8 cellular contexts compared by ENCODE assay signal in the genomic region with DNA sequence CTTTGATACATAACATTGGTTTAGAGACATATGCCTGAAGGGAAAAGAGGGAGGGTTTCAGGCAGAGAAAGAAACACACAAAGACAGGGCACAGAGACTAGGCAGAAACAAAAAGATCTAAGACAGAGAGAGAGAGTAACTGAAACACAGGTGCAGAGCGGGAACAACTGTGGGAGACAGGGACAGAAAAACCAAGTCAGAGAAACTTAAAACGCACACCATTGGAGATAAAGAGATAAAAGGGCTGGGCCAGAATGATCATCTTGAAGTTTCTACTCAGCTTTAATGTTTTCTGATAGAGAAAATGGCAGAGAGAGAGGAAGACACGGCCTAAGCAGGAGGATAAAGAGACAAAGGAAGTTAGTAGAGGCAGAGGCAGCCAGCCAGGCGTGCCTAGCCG. TPM values are rescaled to one million over a fixed set of nuclear protein-coding genes. Genes with fewer than 3 reads are reported as not detected.
A peak's percentile ranks its signal among the peaks of the same experiment; 100 is the strongest.
DNase-seq lines count a peak whose midpoint lies in the region; ATAC-seq and TF ChIP-seq lines count a peak whose summit lies in the region.

No MANE protein-coding gene starts in this region.

- WGBS in neuronal stem cell (ENCODE audit: extremely low coverage in 2 of 2, insufficient read length in 2 of 2, insufficient replicate concordance in 1 of 2), 2 donors, result no CpG with 5 or more reads among the region's 5 CpGs

- no peak overlapping the region for H2BK12ac ChIP-seq in neuronal stem cell (ENCODE audit: low read length)

- H2BK120ac ChIP-seq in neuronal stem cell (ENCODE audit: low read depth, low read length), result no peak overlapping the region

- no peaks in the 10 kb centered on the region for H3K27me3 ChIP-seq in CD8-positive, alpha-beta T cell (ENCODE audit: insufficient read depth, low read length)
- no peaks in the 10 kb centered on the region for H3K27me3 ChIP-seq in Loucy (ENCODE audit: insufficient read depth, low read length, poor library complexity, severe bottlenecking)
- no peaks in the 10 kb centered on the region for H3K27me3 ChIP-seq in neuronal stem cell (ENCODE audit: control insufficient read depth in 3 of 3, insufficient read depth in 3 of 3, low read depth in 1 of 3, low read length in 3 of 3)

- H3K79me2 ChIP-seq in Loucy (ENCODE audit: insufficient read depth, low read length), result peaks cover 25% of the 10 kb centered on the region

- no peak overlapping the region for H3K27ac ChIP-seq in CD8-positive, alpha-beta T cell (ENCODE audit: low read depth, low read length)
- no peak overlapping the region for H3K27ac ChIP-seq in neuronal stem cell (replicated peaks; ENCODE audit: low read length)

- peak overlapping the region; percentile 39 for H3K27ac Mint-ChIP-seq in CD8-positive, alpha-beta T cell
- H3K27ac Mint-ChIP-seq in dendritic cell treated with granulocyte-macrophage colony-stimulating factor and Interleukin-4, amounts not matched to agents 40 ng/mL and 50 ng/mL, for 4 days, result peak overlapping the region; percentile 62

- no peak overlapping the region for H4K91ac ChIP-seq in neuronal stem cell (ENCODE audit: low read depth, low read length, poor library complexity)

- peak overlapping the region; percentile 67 for H3K4me3 ChIP-seq in CD8-positive, alpha-beta T cell (ENCODE audit: low read depth, low read length)
- H3K4me3 ChIP-seq in Loucy (ENCODE audit: low read length, poor library complexity, severe bottlenecking), result peak overlapping the region; percentile 86
- peak overlapping the region; percentile 50 to 71 for H3K4me3 ChIP-seq in neuronal stem cell (ENCODE audit: low read length in 2 of 2)

- H2AK5ac ChIP-seq in neuronal stem cell (ENCODE audit: low read depth, low read length), result no peak overlapping the region

- no peak for TF ChIP-seq CTCF in CD8-positive, alpha-beta T cell (IDR thresholded peaks at IDR 0.05)
- no peak for TF ChIP-seq CTCF in Loucy (conservative IDR thresholded peaks at IDR 0.05; ENCODE audit: low read length)

- H3K36me3 Mint-ChIP-seq in CD8-positive, alpha-beta T cell, result no peaks in the 10 kb centered on the region
- no peaks in the 10 kb centered on the region for H3K36me3 Mint-ChIP-seq in dendritic cell treated with granulocyte-macrophage colony-stimulating factor and Interleukin-4, amounts not matched to agents 40 ng/mL and 50 ng/mL, for 4 days (ENCODE audit: low read depth)

- no peaks in the 10 kb centered on the region for H3K9me3 ChIP-seq in CD8-positive, alpha-beta T cell (ENCODE audit: low read length)
- H3K9me3 ChIP-seq in Loucy (ENCODE audit: insufficient read depth, low read depth, low read length) (no peaks in the 10 kb centered on the region), neuronal stem cell (replicated peaks in 1 of 2; ENCODE audit: control insufficient read depth in 2 of 2, insufficient read depth in 1 of 2, low read depth in 1 of 2, low read length in 2 of 2) (no peaks in the 10 kb centered on the region)

- no peaks in the 10 kb centered on the region for H3K27me3 Mint-ChIP-seq in CD8-positive, alpha-beta T cell (ENCODE audit: low read depth)
- peaks cover 5% of the 10 kb centered on the region for H3K27me3 Mint-ChIP-seq in dendritic cell treated with granulocyte-macrophage colony-stimulating factor and Interleukin-4, amounts not matched to agents 40 ng/mL and 50 ng/mL, for 4 days

- peak overlapping the region; percentile 84 for H3K4me3 Mint-ChIP-seq in CD8-positive, alpha-beta T cell
- peak overlapping the region; percentile 71 for H3K4me3 Mint-ChIP-seq in dendritic cell treated with granulocyte-macrophage colony-stimulating factor and Interleukin-4, amounts not matched to agents 40 ng/mL and 50 ng/mL, for 4 days

- H2AFZ ChIP-seq in Loucy (ENCODE audit: low read length) (peak overlapping the region; percentile 64; the same call in 1 of the 2 replicates), neuronal stem cell (ENCODE audit: low read length) (peak overlapping the region; percentile 89)

- H2BK5ac ChIP-seq in neuronal stem cell (ENCODE audit: low read length), result no peak overlapping the region

- intact Hi-C loops in CD8-positive, alpha-beta T cell (cut with DNase I, micrococcal nuclease), result loop anchor here (2.0 to 5.0 kb wide), 5 partner anchors 698 to 1680 kb away; no protein-coding TSS in a partner anchor
- intact Hi-C loops in dendritic cell treated with granulocyte-macrophage colony-stimulating factor and Interleukin-4, amounts not matched to agents 40 ng/mL and 50 ng/mL, for 4 days (cut with micrococcal nuclease), result loop anchor here (2.0 to 5.0 kb wide), 2 partner anchors 20 to 475 kb away; no protein-coding TSS in a partner anchor

- peak overlapping the region; percentile 28 for H3K23ac ChIP-seq in neuronal stem cell (ENCODE audit: low read depth, low read length, poor library complexity)

- no peak overlapping the region for H3K14ac ChIP-seq in neuronal stem cell (ENCODE audit: low read length)

- POLR2A ChIA-PET in CD8-positive, alpha-beta T cell (lab: Charles Lee), result no interaction called here

- H3K9me2 ChIP-seq in Loucy (replicated peaks; ENCODE audit: low read depth, low read length), result no peaks in the 10 kb centered on the region

- no peak overlapping the region for H4K8ac ChIP-seq in neuronal stem cell (ENCODE audit: low read depth, low read length)

- H3K9ac ChIP-seq in Loucy (ENCODE audit: low read depth, low read length, poor library complexity, severe bottlenecking) (peak overlapping the region; percentile 99), neuronal stem cell (ENCODE audit: low read depth, low read length, poor library complexity) (no peak overlapping the region)

- H3K4ac ChIP-seq in neuronal stem cell (ENCODE audit: low read length), result no peak overlapping the region

- ATAC-seq in CD8-positive, alpha-beta T cell, result no peak
- no peak for ATAC-seq in HG02642 (IDR thresholded peaks at IDR 0.05; ENCODE audit: poor library complexity, unreplicated experiment)

- peaks cover 19% of the 10 kb centered on the region for H3K4me1 ChIP-seq in CD8-positive, alpha-beta T cell (ENCODE audit: insufficient read depth, low read length)
- peaks cover 41% of the 10 kb centered on the region for H3K4me1 ChIP-seq in Loucy (ENCODE audit: insufficient read depth, low read length, poor library complexity, severe bottlenecking)
- H3K4me1 ChIP-seq in neuronal stem cell (ENCODE audit: control insufficient read depth in 2 of 2, insufficient read depth in 1 of 2, low read depth in 1 of 2, low read length in 2 of 2), result peaks cover 11 to 15% of the 10 kb centered on the region in 2 donors

- H3K36me3 ChIP-seq in CD8-positive, alpha-beta T cell (ENCODE audit: insufficient read depth, low read length), result no peaks in the 10 kb centered on the region
- no peaks in the 10 kb centered on the region for H3K36me3 ChIP-seq in Loucy (ENCODE audit: insufficient read depth, low read length)
- H3K36me3 ChIP-seq in neuronal stem cell (replicated peaks in 1 of 2; ENCODE audit: control insufficient read depth in 2 of 2, insufficient read depth in 2 of 2, low read length in 2 of 2), result no peaks in the 10 kb centered on the region

- H3K79me1 ChIP-seq in neuronal stem cell (ENCODE audit: low read depth, low read length), result no peaks in the 10 kb centered on the region

- H3K4me1 Mint-ChIP-seq in CD8-positive, alpha-beta T cell (ENCODE audit: low read depth), result peaks cover 21% of the 10 kb centered on the region
- peaks cover 42% of the 10 kb centered on the region for H3K4me1 Mint-ChIP-seq in dendritic cell treated with granulocyte-macrophage colony-stimulating factor and Interleukin-4, amounts not matched to agents 40 ng/mL and 50 ng/mL, for 4 days (ENCODE audit: low read depth)

- no peaks in the 10 kb centered on the region for H4K20me1 ChIP-seq in Loucy (ENCODE audit: insufficient read depth, low read length, poor library complexity, severe bottlenecking)

- H3K18ac ChIP-seq in neuronal stem cell (ENCODE audit: low read length), result peak overlapping the region; percentile 8

- H3K9me3 Mint-ChIP-seq in CD8-positive, alpha-beta T cell, result no peaks in the 10 kb centered on the region
- no peaks in the 10 kb centered on the region for H3K9me3 Mint-ChIP-seq in dendritic cell treated with granulocyte-macrophage colony-stimulating factor and Interleukin-4, amounts not matched to agents 40 ng/mL and 50 ng/mL, for 4 days

- H3F3A ChIP-seq in Loucy (ENCODE audit: low read depth), result no peaks in the 10 kb centered on the region

- CTCF ChIA-PET in CD8-positive, alpha-beta T cell (lab: Charles Lee), result interaction anchor here (0.7 to 3.1 kb wide), 13 partner anchors 9 to 67 kb away, joined by 3 to 29 read pairs (median 8); partner anchors contain the start of gene UNC5CL

- H3K4me2 ChIP-seq in Loucy (ENCODE audit: low read depth, low read length, poor library complexity, severe bottlenecking) (peak overlapping the region; percentile 80), neuronal stem cell (ENCODE audit: insufficient read depth, low read length, poor library complexity, severe bottlenecking) (peak overlapping the region; percentile 79)

- no peak for DNase-seq in CD8-positive, alpha-beta T cell
- DNase-seq in neuronal stem cell (ENCODE audit: low spot score) (no peak), KG1 (lab: John Stamatoyannopoulos, UW) (no peak), amygdala (lab: John Stamatoyannopoulos, UW) (no peak)
- no peak for DNase-seq in activated CD4-positive, CD25-positive, alpha-beta regulatory T cell (lab: John Stamatoyannopoulos, UW)

- no peak overlapping the region for H2BK15ac ChIP-seq in neuronal stem cell (ENCODE audit: low read length)

RNA-seq across cellular contexts. Expression of gene UNC5CL, which starts 11.8 kb away (rescaled TPM):
- 1 to 10 TPM; 1.4 to 2.3 TPM for total RNA-seq in CD8-positive, alpha-beta T cell
- 2.5 TPM for polyA plus RNA-seq in neuronal stem cell (2013, experiment 1 of 2)
- polyA plus RNA-seq in neuronal stem cell (2013, experiment 2 of 2), result 2.1 TPM

RNA-seq across cellular contexts. Expression of gene TSPO2, which starts 15.0 kb away (rescaled TPM):
- not detected for total RNA-seq in CD8-positive, alpha-beta T cell
- polyA plus RNA-seq in neuronal stem cell (2013, experiment 1 of 2), result not detected
- not detected for polyA plus RNA-seq in neuronal stem cell (2013, experiment 2 of 2)

RNA-seq across cellular contexts. Expression of gene APOBEC2, which starts 25.8 kb away (rescaled TPM):
- not detected for total RNA-seq in CD8-positive, alpha-beta T cell
- polyA plus RNA-seq in neuronal stem cell (2013, experiment 1 of 2), result not detected
- not detected for polyA plus RNA-seq in neuronal stem cell (2013, experiment 2 of 2)

RNA-seq across cellular contexts. Expression of gene OARD1, which starts 44.9 kb away (rescaled TPM):
- total RNA-seq in CD8-positive, alpha-beta T cell, result 10 to 100 TPM; 20.8 to 27.2 TPM
- 55.2 TPM for polyA plus RNA-seq in neuronal stem cell (2013, experiment 1 of 2)
- polyA plus RNA-seq in neuronal stem cell (2013, experiment 2 of 2), result 58.3 TPM

RNA-seq across cellular contexts. Expression of gene NFYA, which starts 45.5 kb away (rescaled TPM):
- 10 to 100 TPM; 31.7 to 32.7 TPM for total RNA-seq in CD8-positive, alpha-beta T cell
- polyA plus RNA-seq in neuronal stem cell (2013, experiment 1 of 2), result 25.3 TPM
- polyA plus RNA-seq in neuronal stem cell (2013, experiment 2 of 2), result 25.5 TPM
